In the genomic region with DNA sequence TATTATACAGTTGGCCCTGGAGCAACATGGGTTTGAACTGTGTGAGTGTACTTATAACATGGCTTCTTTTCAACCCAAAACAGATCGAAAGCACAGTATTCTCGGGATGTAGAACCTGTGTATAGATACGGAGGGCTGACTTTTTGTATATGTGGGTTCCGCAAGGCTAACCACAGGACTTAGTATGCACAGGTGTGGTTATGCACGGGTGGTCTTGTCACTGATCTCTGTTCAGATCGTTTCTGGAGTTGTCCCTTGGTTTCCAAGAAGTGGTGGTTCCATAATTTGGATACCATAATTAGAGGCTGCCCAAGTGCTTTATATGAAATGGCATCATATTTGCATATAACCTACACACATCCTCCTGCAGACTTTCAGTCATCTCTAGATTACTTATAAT, we compare ENCODE assay signal across 15 cellular contexts. TPM values are rescaled to one million over a fixed set of nuclear protein-coding genes. Genes with fewer than 3 reads are reported as not detected.
DNase-seq lines count a peak whose midpoint lies in the region; ATAC-seq and TF ChIP-seq lines count a peak whose summit lies in the region.
"Had no signal": no experiment of that assay in that cellular context is flagged by ENCODE, and none has a peak within 500 bp of the region (broad histone marks: within the 10 kb centered on the region; RNA-seq: fewer than 3 reads in every experiment).

No MANE protein-coding gene starts in this region.

- H3K4me1 ChIP-seq in OCI-LY1 (ENCODE audit: insufficient read depth, low read length, severe bottlenecking) (peaks cover 45% of the 10 kb centered on the region), upper lobe of left lung (peaks cover 0 to 7% (median 3%) of the 10 kb centered on the region in 4 donors)

- TF ChIP-seq CTCF in GM06990 (IDR thresholded peaks at IDR 0.05; ENCODE audit: insufficient read depth, low read length, poor library complexity, severe bottlenecking) = no peak
- no peak for TF ChIP-seq CTCF in OCI-LY1 (IDR thresholded peaks at IDR 0.05; ENCODE audit: low read length)
- TF ChIP-seq CTCF in upper lobe of left lung (IDR thresholded peaks at IDR 0.05) = no peak

- no peaks in the 10 kb centered on the region for H4K20me1 ChIP-seq in OCI-LY1 (ENCODE audit: insufficient read depth, low read length)

- TF ChIP-seq EP300 in upper lobe of left lung (IDR thresholded peaks at IDR 0.05) = no peak

- WGBS in upper lobe of left lung, 2 donors = 85 to 93% methylated on average over 6 of the region's 6 CpGs

- H3K27ac ChIP-seq in OCI-LY1 (ENCODE audit: low read depth, low read length, poor library complexity, severe bottlenecking) (peak overlapping the region; percentile 45), substantia nigra (ENCODE audit: low read depth, low read length, poor library complexity, severe bottlenecking) (no peak overlapping the region), upper lobe of left lung (no peak overlapping the region)
- H3K27ac ChIP-seq: thoracic aorta had no signal

- no peak overlapping the region for H2AFZ ChIP-seq in OCI-LY1 (ENCODE audit: low read length)

- TF ChIP-seq POLR2A in upper lobe of left lung (IDR thresholded peaks at IDR 0.05) = no peak

- H3K79me2 ChIP-seq in OCI-LY1 (ENCODE audit: insufficient read depth, low read length) = no peaks in the 10 kb centered on the region

- H3K9me2 ChIP-seq in OCI-LY1 (ENCODE audit: low read depth, low read length) = no peaks in the 10 kb centered on the region

- H3K9me3 ChIP-seq in OCI-LY1 (ENCODE audit: low read length) (no peaks in the 10 kb centered on the region), upper lobe of left lung (peaks cover 0 to 5% (median 0%) of the 10 kb centered on the region in 4 donors)
- H3K9me3 ChIP-seq: MG63, thoracic aorta had no signal

- H3K27me3 ChIP-seq in GM06990 (replicated peaks; ENCODE audit: control insufficient read depth, insufficient read depth, low read length) (no peaks in the 10 kb centered on the region), OCI-LY1 (ENCODE audit: insufficient read depth, low read length) (no peaks in the 10 kb centered on the region), upper lobe of left lung (no peaks in the 10 kb centered on the region)
- H3K27me3 ChIP-seq: MG63, spleen had no signal

- ATAC-seq in GM19328 (IDR thresholded peaks at IDR 0.05; ENCODE audit: unreplicated experiment) (peak; percentile 41), HG02885 (IDR thresholded peaks at IDR 0.05; ENCODE audit: poor library complexity, unreplicated experiment) (peak; percentile 45), upper lobe of left lung (ENCODE audit: low FRiP score in 2 of 2) (no peak)

- peak overlapping the region; percentile 28 for H3K4me2 ChIP-seq in OCI-LY1 (ENCODE audit: low read length)

- DNase-seq in GM06990 (ENCODE audit: extremely low read depth, insufficient read length) (peak; percentile 61), substantia nigra (lab: John Stamatoyannopoulos, UW) (no peak), upper lobe of left lung (no peak)
- no peak for DNase-seq in stimulated activated CD4-positive, alpha-beta T cell treated with anti-CD3 and anti-CD28 coated beads, Interleukin-4, amount 100 ng/mL, for 24 hours
- no peak for DNase-seq in effector CD4-positive, alpha-beta T cell
- DNase-seq: activated CD4-positive, alpha-beta T cell treated with anti-CD3 and anti-CD28 coated beads for 1 hour; central memory CD4-positive, alpha-beta T cell; foreskin melanocyte; MG63; midbrain; spleen had no signal

- peaks cover 5% of the 10 kb centered on the region for H3K36me3 ChIP-seq in GM06990 (ENCODE audit: control insufficient read depth, insufficient read depth, low read length)
- H3K36me3 ChIP-seq in OCI-LY1 (ENCODE audit: insufficient read depth, low read length) = peaks cover 26% of the 10 kb centered on the region
- peaks cover 1 to 42% (median 24%) of the 10 kb centered on the region in 4 donors for H3K36me3 ChIP-seq in upper lobe of left lung
- H3K36me3 ChIP-seq: MG63 had no signal

- H3K9ac ChIP-seq in OCI-LY1 (ENCODE audit: low read length) = no peak overlapping the region

- no peaks in the 10 kb centered on the region for H3F3A ChIP-seq in OCI-LY1 (ENCODE audit: insufficient read depth, low read length)

- peak overlapping the region; percentile 7; the same call in 1 of the 2 replicates for H3K4me3 ChIP-seq in GM06990 (replicated peaks; ENCODE audit: low read depth, low read length)
- no peak overlapping the region for H3K4me3 ChIP-seq in OCI-LY1 (ENCODE audit: low read depth, low read length, poor library complexity, severe bottlenecking)
- H3K4me3 ChIP-seq in upper lobe of left lung = no peak overlapping the region
- H3K4me3 ChIP-seq: MG63, thoracic aorta had no signal

RNA-seq across cellular contexts. Expression of gene BHLHA15, which starts 10.9 kb away (rescaled TPM):
- total RNA-seq in upper lobe of left lung = 10 to 100 TPM in 1 of 6 donors, 1 to 10 TPM in 4, not detected in 1; 2.4 to 20.1 (median 3.5) TPM
- total RNA-seq: thoracic aorta had no signal

RNA-seq across cellular contexts. Expression of gene TECPR1, which starts 51.7 kb away (rescaled TPM):
- total RNA-seq in upper lobe of left lung = 100 to 1,000 TPM in 1 of 6 donors, 10 to 100 TPM in 5; 16.6 to 101 (median 55.0) TPM

Comparison
In these comparisons a context has a peak if more than half of its experiments do, and no peak if none do; other contexts are left out.
1. ATAC-seq: peak in GM19328 (single experiment) and HG02885 (single experiment); none in upper lobe of left lung (0 of 2).